Comparison of ENCODE assay signal across 20 cellular contexts in genomic region chr12:112913038-112913688, GRCh38. TPM values are rescaled to one million over a fixed set of nuclear protein-coding genes. Genes with fewer than 3 reads are reported as not detected.
A peak's percentile ranks its signal among the peaks of the same experiment; 100 is the strongest.
DNase-seq lines count a peak whose midpoint lies in the region; ATAC-seq, FAIRE-seq and TF ChIP-seq lines count a peak whose summit lies in the region.
"Had no signal": no experiment of that assay in that cellular context is flagged by ENCODE, and none has a peak within 500 bp of the region (broad histone marks: within the 10 kb centered on the region; RNA-seq: fewer than 3 reads in every experiment).

No MANE protein-coding gene starts in this region.

- peaks cover 14% of the 10 kb centered on the region for H3K9me3 Mint-ChIP-seq in activated naive CD8-positive, alpha-beta T cell treated with anti-CD3 and anti-CD28 coated beads, Interleukin-2, amount 10 ng/mL, durations not matched to agents 7 days and 5 days
- H3K9me3 Mint-ChIP-seq in activated naive CD8-positive, alpha-beta T cell treated with anti-CD3 and anti-CD28 coated beads for 36 hours: peaks cover 15% of the 10 kb centered on the region
- peaks cover 8 to 13% (median 8%) of the 10 kb centered on the region in 3 donors for H3K9me3 Mint-ChIP-seq in T-cell

- CTCF ChIA-PET in T-cell (lab: Charles Lee): interaction anchor here in 1 of 2 donors (1.2 kb wide), 1 partner anchor 80 kb away, joined by 4 read pairs; no protein-coding TSS in a partner anchor
- CTCF ChIA-PET in K562 (lab: Yijun Ruan, JAX; ENCODE audit: low intra/inter-chr PET ratio): no interaction called here

- no peaks in the 10 kb centered on the region for H3K4me1 ChIP-seq in K562 (replicated peaks in 1 of 2; ENCODE audit: control insufficient read depth in 2 of 2, insufficient read depth in 2 of 2, low read length in 2 of 2)

- H2AFZ ChIP-seq in K562 (ENCODE audit: low read depth, low read length): no peak overlapping the region

- no peak for TF ChIP-seq EP300 in K562 (IDR thresholded peaks at IDR 0.05; ENCODE audit: low read length)

- no peak for FAIRE-seq in K562 (lab: Jason Lieb, UNC)
- FAIRE-seq: A204.1, D721Med, G401.6, GM12892, H54 had no signal

- 0% methylated on average over 1 of the region's 1 CpG for WGBS in K562 (ENCODE audit: insufficient coverage, low coverage, missing lambda C conversion rate)

- peak overlapping the region; percentile 7 for H3K4me3 Mint-ChIP-seq in activated naive CD8-positive, alpha-beta T cell treated with anti-CD3 and anti-CD28 coated beads, Interleukin-2, amount 10 ng/mL, durations not matched to agents 7 days and 5 days
- H3K4me3 Mint-ChIP-seq in activated naive CD8-positive, alpha-beta T cell treated with anti-CD3 and anti-CD28 coated beads for 36 hours: no peak overlapping the region
- peak overlapping the region in 2 of 3 donors; percentile 13 to 40 for H3K4me3 Mint-ChIP-seq in T-cell
- H3K4me3 Mint-ChIP-seq: B cell; CD8-positive, alpha-beta T cell had no signal

- H3K9ac ChIP-seq in K562 (ENCODE audit: insufficient read depth in 1 of 2, low read depth in 2 of 2, low read length in 2 of 2): no peak overlapping the region

- H3K36me3 Mint-ChIP-seq in activated naive CD8-positive, alpha-beta T cell treated with anti-CD3 and anti-CD28 coated beads, Interleukin-2, amount 10 ng/mL, durations not matched to agents 7 days and 5 days: peaks cover 86% of the 10 kb centered on the region
- H3K36me3 Mint-ChIP-seq in activated naive CD8-positive, alpha-beta T cell treated with anti-CD3 and anti-CD28 coated beads for 36 hours: peaks cover 60% of the 10 kb centered on the region
- H3K36me3 Mint-ChIP-seq in T-cell: peaks cover 84% of the 10 kb centered on the region

- peaks cover 0 to 4% of the 10 kb centered on the region in 2 experiments; a peak in 1 of 5 replicates for H3K27me3 ChIP-seq in K562 (ENCODE audit: control insufficient read depth in 2 of 2, insufficient read depth in 2 of 2, low read length in 2 of 2)

- no peak for TF ChIP-seq POLR2A in K562 (conservative IDR thresholded peaks at IDR 0.05)

- peaks cover 52% of the 10 kb centered on the region for H3K4me1 Mint-ChIP-seq in activated naive CD8-positive, alpha-beta T cell treated with anti-CD3 and anti-CD28 coated beads, Interleukin-2, amount 10 ng/mL, durations not matched to agents 7 days and 5 days
- peaks cover 20% of the 10 kb centered on the region for H3K4me1 Mint-ChIP-seq in activated naive CD8-positive, alpha-beta T cell treated with anti-CD3 and anti-CD28 coated beads for 36 hours
- H3K4me1 Mint-ChIP-seq in T-cell: peaks cover 48 to 71% (median 56%) of the 10 kb centered on the region in 3 donors

- TF ChIP-seq RAD21 in K562 (CRISPR knock-in tag; conservative IDR thresholded peaks at IDR 0.05 in 1 of 2, IDR thresholded peaks at IDR 0.05 in 1 of 2): no peak

- H3K79me2 ChIP-seq in K562 (ENCODE audit: control insufficient read depth, insufficient read depth, low read length): no peaks in the 10 kb centered on the region

- BruUV-seq in K562 (replicated peaks; lab: Mats Ljungman, UMichigan): no TSS peak

- no peaks in the 10 kb centered on the region for H3K9me1 ChIP-seq in K562 (ENCODE audit: control insufficient read depth, insufficient read depth, low read length)

- H3K27ac ChIP-seq in K562 (ENCODE audit: extremely low read depth, low read depth, low read length): no peak overlapping the region

- in situ Hi-C loops in K562 (cut with MboI): no loop called here

- POLR2A ChIA-PET in activated naive CD8-positive, alpha-beta T cell treated with anti-CD3 and anti-CD28 coated beads, Interleukin-2, amount 10 ng/mL, durations not matched to agents 7 days and 5 days (lab: Charles Lee): interaction anchor here (0.6 to 1.4 kb wide), 5 partner anchors 25 to 483 kb away, joined by 3 to 4 read pairs (median 3); partner anchors contain the start of genes OAS2 and OAS3
- POLR2A ChIA-PET in T-cell (lab: Charles Lee) (interaction anchor here in 1 of 2 donors (0.5 kb wide), 1 partner anchor 313 kb away, joined by 4 read pairs; no protein-coding TSS in a partner anchor), K562 (lab: Yijun Ruan, JAX) (interaction anchor here (1.3 kb wide), 1 partner anchor 14 kb away, joined by 3 read pairs; no protein-coding TSS in a partner anchor)

- no peaks in the 10 kb centered on the region for H4K20me1 ChIP-seq in K562 (replicated peaks; ENCODE audit: control insufficient read depth, insufficient read depth, low read length)

- intact Hi-C loops in K562 (cut with micrococcal nuclease): no loop called here

- H3K4me2 ChIP-seq in K562 (ENCODE audit: insufficient read depth, low read length): no peak overlapping the region

- no peak for TF ChIP-seq CTCF in K562 (IDR thresholded peaks at IDR 0.05 in 2 of 3, conservative IDR thresholded peaks at IDR 0.05 in 1 of 3; ENCODE audit: insufficient read depth in 2 of 3, low read depth in 1 of 3, low read length in 3 of 3)

- H3K4me3 ChIP-seq in K562: no peak overlapping the region

- H3K36me3 ChIP-seq in K562 (ENCODE audit: control insufficient read depth, insufficient read depth, low read length): no peaks in the 10 kb centered on the region

- no peak for DNase-seq in activated naive CD8-positive, alpha-beta T cell treated with anti-CD3 and anti-CD28 coated beads, Interleukin-2, amount 10 ng/mL, durations not matched to agents 7 days and 5 days
- DNase-seq in activated naive CD8-positive, alpha-beta T cell treated with anti-CD3 and anti-CD28 coated beads for 36 hours: no peak
- DNase-seq in T-cell: no peak
- no peak for DNase-seq in K562 (ENCODE audit: extremely low read depth in 1 of 4, low spot score in 3 of 4)
- DNase-seq in GOT3 (lab: John Stamatoyannopoulos, UW): no peak
- DNase-seq: C1 segment of cervical spinal cord; CD8-positive, alpha-beta T cell; COR-L47; DMS153; DMS79 treated with DMSO at 0.1 percent for 48 hours; EL had no signal

- no peak overlapping the region for H3K27ac Mint-ChIP-seq in activated naive CD8-positive, alpha-beta T cell treated with anti-CD3 and anti-CD28 coated beads, Interleukin-2, amount 10 ng/mL, durations not matched to agents 7 days and 5 days
- H3K27ac Mint-ChIP-seq in activated naive CD8-positive, alpha-beta T cell treated with anti-CD3 and anti-CD28 coated beads for 36 hours: no peak overlapping the region
- peak overlapping the region in 1 of 2 donors; percentile 20 for H3K27ac Mint-ChIP-seq in T-cell
- H3K27ac Mint-ChIP-seq: B cell; CD8-positive, alpha-beta T cell had no signal

- H3K27me3 Mint-ChIP-seq in activated naive CD8-positive, alpha-beta T cell treated with anti-CD3 and anti-CD28 coated beads, Interleukin-2, amount 10 ng/mL, durations not matched to agents 7 days and 5 days: no peaks in the 10 kb centered on the region
- H3K27me3 Mint-ChIP-seq in activated naive CD8-positive, alpha-beta T cell treated with anti-CD3 and anti-CD28 coated beads for 36 hours: no peaks in the 10 kb centered on the region
- H3K27me3 Mint-ChIP-seq in T-cell: no peaks in the 10 kb centered on the region
- H3K27me3 Mint-ChIP-seq: B cell had no signal

- ATAC-seq in activated naive CD8-positive, alpha-beta T cell treated with anti-CD3 and anti-CD28 coated beads, Interleukin-2, amount 10 ng/mL, durations not matched to agents 7 days and 5 days (ENCODE audit: low read depth): no peak
- ATAC-seq in T-cell (replicated peaks in 1 of 4): no peak
- ATAC-seq in K562: no peak
- no peak for ATAC-seq in activated CD4-positive, CD25-positive, alpha-beta regulatory T cell treated with anti-CD3 and anti-CD28 coated beads, Interleukin-2, amount 50 U/mL, for 24 hours
- ATAC-seq in GM18873 (IDR thresholded peaks at IDR 0.05; ENCODE audit: low FRiP score, unreplicated experiment): no peak
- ATAC-seq: CD8-positive, alpha-beta T cell; HCT116 had no signal

- 0 out of 2 replicates have a peak, but pooled peaks cover 2% of the 10 kb centered on the region for H3K9me3 ChIP-seq in K562 (replicated peaks; ENCODE audit: control insufficient read depth, insufficient read depth, low read depth, low read length)

RNA-seq across cellular contexts. Expression of gene OAS1, which starts 6.4 kb away (rescaled TPM):
- 100 to 1,000 TPM; 138 to 141 TPM for total RNA-seq in activated naive CD8-positive, alpha-beta T cell treated with anti-CD3 and anti-CD28 coated beads, Interleukin-2, amount 10 ng/mL, durations not matched to agents 7 days and 5 days
- 10 to 100 TPM; 33.6 to 34.9 TPM for total RNA-seq in activated naive CD8-positive, alpha-beta T cell treated with anti-CD3 and anti-CD28 coated beads for 36 hours
- total RNA-seq in T-cell: 10 to 100 TPM in 4 of 5 donors, 1 to 10 TPM in 1; 8.5 to 22.9 (median 11.4) TPM
- not detected in 2 replicates for total RNA-seq in K562 (2011; cell fraction: chromatin; rRNA removed; ENCODE audit: low replicate concordance)
- total RNA-seq in K562 (2011; cell fraction: nucleolus; rRNA removed): not detected in 2 replicates
- total RNA-seq in K562 (2011; cell fraction: nucleoplasm; rRNA removed): not detected in 2 replicates
- total RNA-seq in K562 (2014; rRNA removed): not detected in 2 replicates
- total RNA-seq in K562 (2014; rRNA removed; fragmentation: Illumina TruSeq; extraction: Trizol): not detected in 2 replicates
- total RNA-seq in K562 (2015; rRNA removed; fragmentation: Illumina TruSeq; extraction: Trizol): 0.25 TPM in 1 of 2 replicates, not detected in the other
- total RNA-seq in K562 (2021): 0.29 TPM in 1 of 2 replicates, not detected in the other
- not detected in 2 replicates for polyA plus RNA-seq in K562 (2011; rRNA removed)
- polyA plus RNA-seq in K562 (2011; cell fraction: cytosol; rRNA removed): not detected in 2 replicates
- polyA plus RNA-seq in K562 (2011; cell fraction: nucleus; rRNA removed): not detected in 2 replicates
- 0.22 TPM in 1 of 2 replicates, not detected in the other for polyA plus RNA-seq in K562 (2012)
- polyA plus RNA-seq in K562 (2014; fragmentation: Illumina TruSeq; extraction: Trizol): not detected in 2 replicates
- polyA plus RNA-seq in K562 (2014; fragmentation: Nextera tagmentation; extraction: Ambion mirVana): under 1 TPM in 1 of 2 experiments, not detected in 1; 0.06 TPM
- polyA plus RNA-seq in K562 (2014; rRNA removed): not detected in 2 replicates
- not detected in 2 replicates for polyA minus RNA-seq in K562 (2011; rRNA and poly(A)+ RNA removed)
- polyA minus RNA-seq in K562 (2011; cell fraction: cytosol; rRNA and poly(A)+ RNA removed): not detected in 2 replicates
- not detected in 2 replicates for polyA minus RNA-seq in K562 (2011; cell fraction: nucleus; rRNA and poly(A)+ RNA removed)

RNA-seq across cellular contexts. Expression of gene OAS3, which starts 25.1 kb away (rescaled TPM):
- total RNA-seq in activated naive CD8-positive, alpha-beta T cell treated with anti-CD3 and anti-CD28 coated beads, Interleukin-2, amount 10 ng/mL, durations not matched to agents 7 days and 5 days: 100 to 1,000 TPM; 221 to 222 TPM
- 10 to 100 TPM; 37.4 to 39.8 TPM for total RNA-seq in activated naive CD8-positive, alpha-beta T cell treated with anti-CD3 and anti-CD28 coated beads for 36 hours
- total RNA-seq in T-cell (10 to 100 TPM; 18.4 to 38.5 (median 24.5) TPM), K562 (2014; rRNA removed) (1.3 and 1.9 TPM in 2 replicates), K562 (2014; rRNA removed; fragmentation: Illumina TruSeq; extraction: Trizol) (0.69 and 0.77 TPM in 2 replicates), K562 (2015; rRNA removed; fragmentation: Illumina TruSeq; extraction: Trizol) (0.83 and 1.0 TPM in 2 replicates), K562 (2021) (1.9 and 4.3 TPM in 2 replicates)
- 1.1 and 3.1 TPM in 2 replicates for total RNA-seq in K562 (2011; cell fraction: chromatin; rRNA removed; ENCODE audit: low replicate concordance)
- 1.7 and 1.8 TPM in 2 replicates for total RNA-seq in K562 (2011; cell fraction: nucleolus; rRNA removed)
- 1.5 and 2.1 TPM in 2 replicates for total RNA-seq in K562 (2011; cell fraction: nucleoplasm; rRNA removed)
- polyA plus RNA-seq in K562 (2011; rRNA removed) (0.67 and 0.91 TPM in 2 replicates), K562 (2014; fragmentation: Illumina TruSeq; extraction: Trizol) (1.7 and 2.0 TPM in 2 replicates), K562 (2014; fragmentation: Nextera tagmentation; extraction: Ambion mirVana) (under 1 TPM; 0.21 to 0.39 TPM), K562 (2014; rRNA removed) (0.82 and 1.7 TPM in 2 replicates)
- 1.1 and 1.3 TPM in 2 replicates for polyA plus RNA-seq in K562 (2011; cell fraction: cytosol; rRNA removed)
- 0.87 and 1.5 TPM in 2 replicates for polyA plus RNA-seq in K562 (2011; cell fraction: nucleus; rRNA removed)
- polyA plus RNA-seq in K562 (2012): 2.0 and 7.6 TPM in 2 replicates
- polyA minus RNA-seq in K562 (2011; rRNA and poly(A)+ RNA removed): 0.39 and 1.6 TPM in 2 replicates
- polyA minus RNA-seq in K562 (2011; cell fraction: cytosol; rRNA and poly(A)+ RNA removed): 0.73 and 0.76 TPM in 2 replicates
- 1.00 and 1.5 TPM in 2 replicates for polyA minus RNA-seq in K562 (2011; cell fraction: nucleus; rRNA and poly(A)+ RNA removed)

Comparison
In these comparisons a context has a peak if more than half of its experiments do, and no peak if none do; other contexts are left out.
1. RNA of gene OAS1, which starts 6.4 kb away (total RNA-seq): 138 to 141 TPM in activated naive CD8-positive, alpha-beta T cell treated with anti-CD3 and anti-CD28 coated beads, Interleukin-2, amount 10 ng/mL, durations not matched to agents 7 days and 5 days, 33.6 to 34.9 TPM in activated naive CD8-positive, alpha-beta T cell treated with anti-CD3 and anti-CD28 coated beads for 36 hours and 8.5 to 22.9 TPM in T-cell; 0.25 to 0.29 TPM in K562; every median in the first group is over 4 times any median in the second.